In genomic region chr12:48979602-48980388, GRCh38 we compare ENCODE assay signal across 9 cellular contexts. TPM values are rescaled to one million over a fixed set of nuclear protein-coding genes. Genes with fewer than 3 reads are reported as not detected.
DNase-seq lines count a peak whose midpoint lies in the region; ATAC-seq, FAIRE-seq and TF ChIP-seq lines count a peak whose summit lies in the region.
"Had no signal": no experiment of that assay in that cellular context is flagged by ENCODE, and none has a peak within 500 bp of the region (broad histone marks: within the 10 kb centered on the region; RNA-seq: fewer than 3 reads in every experiment).

No MANE protein-coding gene starts in this region.

- H3K27ac ChIP-seq in astrocyte (ENCODE audit: low read depth, low read length) (no peak overlapping the region), mucosa of rectum (ENCODE audit: low read depth in 2 of 2, low read length in 2 of 2) (no peak overlapping the region), vagina (no peak overlapping the region), substantia nigra (ENCODE audit: low read depth, low read length, poor library complexity, severe bottlenecking) (no peak overlapping the region)

- no peak overlapping the region for H2AFZ ChIP-seq in astrocyte (ENCODE audit: low read depth, low read length)

- peaks cover 90% of the 10 kb centered on the region for H3K27me3 ChIP-seq in astrocyte (ENCODE audit: insufficient read depth, low read length)
- H3K27me3 ChIP-seq in mucosa of rectum (ENCODE audit: control insufficient read depth in 2 of 2, insufficient read depth in 2 of 2, low read length in 2 of 2): peaks cover 63 to 78% of the 10 kb centered on the region in 2 donors
- H3K27me3 ChIP-seq in vagina: peaks cover 11% of the 10 kb centered on the region

- H3K27me3 Mint-ChIP-seq in astrocyte (ENCODE audit: low read depth, unreplicated experiment): peaks cover 85% of the 10 kb centered on the region

- no peak overlapping the region for H3K4me3 ChIP-seq in astrocyte (ENCODE audit: insufficient read depth, low read depth, low read length)
- H3K4me3 ChIP-seq in mucosa of rectum (ENCODE audit: low read length in 2 of 2): peak overlapping the region; percentile 50 to 58
- H3K4me3 ChIP-seq in vagina: peak overlapping the region; percentile 33 to 37

- peak; percentile 25 for DNase-seq in stimulated activated CD4-positive, alpha-beta T cell treated with anti-CD3 and anti-CD28 coated beads, Interleukin-4, amount 100 ng/mL, for 1 hour
- DNase-seq in stimulated activated CD4-positive, alpha-beta T cell treated with anti-CD3 and anti-CD28 coated beads, Interleukin-4, amount 100 ng/mL, for 4 hours: no peak
- DNase-seq in astrocyte (ENCODE audit: low read depth): no peak
- DNase-seq in vagina (ENCODE audit: extremely low spot score in 2 of 2): no peak
- DNase-seq in AG08395 (ENCODE audit: low spot score): no peak
- no peak for DNase-seq in substantia nigra (lab: John Stamatoyannopoulos, UW)

- no peak overlapping the region for H3K9ac ChIP-seq in astrocyte (ENCODE audit: low read length)
- peak overlapping the region in 1 of 2 donors; percentile 24 for H3K9ac ChIP-seq in mucosa of rectum (ENCODE audit: low read depth in 1 of 2, low read length in 2 of 2)

- intact Hi-C loops in vagina (cut with DNase I): no loop called here

- H3K27ac Mint-ChIP-seq in astrocyte (ENCODE audit: unreplicated experiment): peak overlapping the region; percentile 41

- TF ChIP-seq POLR2A in vagina (IDR thresholded peaks at IDR 0.05): no peak

- H3K4me2 ChIP-seq in astrocyte (ENCODE audit: low read length): peak overlapping the region; percentile 45

- H3K9me3 ChIP-seq in astrocyte (ENCODE audit: insufficient read depth, low read depth, low read length): peaks cover 7% of the 10 kb centered on the region
- peaks cover 0 to 2% of the 10 kb centered on the region in 2 donors for H3K9me3 ChIP-seq in mucosa of rectum (ENCODE audit: control insufficient read depth in 2 of 2, low read length in 2 of 2)
- H3K9me3 ChIP-seq in vagina: no peaks in the 10 kb centered on the region

- H3K79me2 ChIP-seq in astrocyte (ENCODE audit: insufficient read depth, low read length): no peaks in the 10 kb centered on the region

- no peaks in the 10 kb centered on the region for H3K4me1 Mint-ChIP-seq in astrocyte (ENCODE audit: low read depth, unreplicated experiment)

- H3K4me1 ChIP-seq in astrocyte (ENCODE audit: insufficient read depth, low read length): peaks cover 35% of the 10 kb centered on the region
- H3K4me1 ChIP-seq in mucosa of rectum (ENCODE audit: control insufficient read depth in 2 of 2, insufficient read depth in 2 of 2, low read length in 2 of 2): peaks cover 33 to 36% of the 10 kb centered on the region in 2 donors
- H3K4me1 ChIP-seq in vagina: peaks cover 42% of the 10 kb centered on the region

- H3K36me3 ChIP-seq in astrocyte (ENCODE audit: insufficient read depth, low read length) (no peaks in the 10 kb centered on the region), mucosa of rectum (ENCODE audit: control insufficient read depth in 2 of 2, insufficient read depth in 2 of 2, low read length in 2 of 2) (no peaks in the 10 kb centered on the region), vagina (no peaks in the 10 kb centered on the region)

- TF ChIP-seq CTCF in astrocyte (IDR thresholded peaks at IDR 0.05; ENCODE audit: insufficient read depth, low read depth, low read length): no peak
- TF ChIP-seq CTCF in vagina (IDR thresholded peaks at IDR 0.05): no peak

- no peaks in the 10 kb centered on the region for H3K36me3 Mint-ChIP-seq in astrocyte (ENCODE audit: low read depth, unreplicated experiment)

- ATAC-seq in GM18519 (IDR thresholded peaks at IDR 0.05; ENCODE audit: low FRiP score, unreplicated experiment): no peak

- no peak overlapping the region for H3K4me3 Mint-ChIP-seq in astrocyte (ENCODE audit: unreplicated experiment)

- H3K9me3 Mint-ChIP-seq in astrocyte (ENCODE audit: unreplicated experiment): peaks cover 14% of the 10 kb centered on the region

- peaks cover 36% of the 10 kb centered on the region for H4K20me1 ChIP-seq in astrocyte (ENCODE audit: insufficient read depth, low read length)

- FAIRE-seq in astrocyte (lab: Jason Lieb, UNC): no peak

RNA-seq across cellular contexts. Expression of gene WNT1, which starts 1.7 kb away (rescaled TPM):
- total RNA-seq in astrocyte (not detected in 2 replicates), vagina (not detected)
- total RNA-seq: esophagus mucosa had no signal

RNA-seq across cellular contexts. Expression of gene WNT10B, which starts 8.3 kb away (rescaled TPM):
- total RNA-seq in astrocyte (0.79 and 1.1 TPM in 2 replicates), vagina (4.7 TPM)

RNA-seq across cellular contexts. Expression of gene DDN, which starts 19.4 kb away (rescaled TPM):
- total RNA-seq in astrocyte (0.50 and 0.55 TPM in 2 replicates), vagina (not detected)

RNA-seq across cellular contexts. Expression of gene ARF3, which starts 22.5 kb away (rescaled TPM):
- 209 and 229 TPM in 2 replicates for total RNA-seq in astrocyte
- total RNA-seq in vagina: 56.2 TPM

RNA-seq across cellular contexts. Expression of gene PRKAG1, which starts 38.8 kb away (rescaled TPM):
- total RNA-seq in astrocyte (47.1 and 49.6 TPM in 2 replicates), vagina (67.0 TPM)
